Comparison of ENCODE assay signal across 16 cellular contexts in the genomic region with DNA sequence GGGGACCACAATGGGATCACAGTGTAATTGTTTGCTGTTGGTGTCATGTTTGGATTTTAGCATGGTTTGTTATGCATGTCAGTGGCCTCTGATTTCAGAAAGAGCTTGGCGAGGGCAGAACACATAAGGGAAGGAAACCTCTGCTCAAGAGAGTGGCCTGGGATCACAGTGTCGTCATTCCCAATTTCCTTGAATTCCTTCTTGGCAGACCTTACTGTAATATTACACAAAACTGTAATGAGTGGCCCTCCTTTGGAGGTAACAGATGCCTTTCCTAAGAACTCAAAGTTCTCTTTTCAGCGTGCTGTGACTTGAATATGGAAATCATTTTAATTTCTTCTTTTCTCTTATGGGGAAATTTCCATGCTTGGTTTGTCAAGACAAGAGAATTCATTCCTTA. TPM values are rescaled to one million over a fixed set of nuclear protein-coding genes. Genes with fewer than 3 reads are reported as not detected.
DNase-seq lines count a peak whose midpoint lies in the region; ATAC-seq and TF ChIP-seq lines count a peak whose summit lies in the region.
"Had no signal": no experiment of that assay in that cellular context is flagged by ENCODE, and none has a peak within 500 bp of the region (broad histone marks: within the 10 kb centered on the region; RNA-seq: fewer than 3 reads in every experiment).

No MANE protein-coding gene starts in this region.

- DNase-seq in Right ventricle myocardium superior: no peak
- DNase-seq in right atrium auricular region (ENCODE audit: low spot score): no peak
- no peak for DNase-seq in epithelial cell of prostate (ENCODE audit: low read depth, low spot score)
- no peak for DNase-seq in right cardiac atrium
- DNase-seq in putamen (ENCODE audit: low spot score): no peak
- no peak for DNase-seq in NOMO-1 treated with DMSO at 0.1 percent for 48 hours (lab: John Stamatoyannopoulos, UW; ENCODE audit: unreplicated experiment)
- DNase-seq: activated CD4-positive, CD25-positive, alpha-beta regulatory T cell treated with anti-CD3 and anti-CD28 coated beads, Interleukin-2, amount 50 U/mL, for 72 hours; EL; erythroblast; head of caudate nucleus; Kasumi-1; NCI-H1048; NCI-H2029 treated with DMSO at 0.1 percent for 48 hours; NCI-H510A had no signal

- H3K4me3 ChIP-seq in right atrium auricular region (no peak overlapping the region), right cardiac atrium (ENCODE audit: low read length) (no peak overlapping the region)

- no peak overlapping the region for H3K27ac ChIP-seq in right atrium auricular region
- peak overlapping the region; percentile 10 for H3K27ac ChIP-seq in epithelial cell of prostate
- no peak overlapping the region for H3K27ac ChIP-seq in right cardiac atrium (ENCODE audit: low read length)

- H3K9me3 ChIP-seq in right atrium auricular region: no peaks in the 10 kb centered on the region
- H3K9me3 ChIP-seq in right cardiac atrium (ENCODE audit: control insufficient read depth, low read length): no peaks in the 10 kb centered on the region

- intact Hi-C loops in Right ventricle myocardium superior (cut with DNase I): no loop called here
- intact Hi-C loops in right cardiac atrium (cut with DNase I): no loop called here

- H3K27me3 ChIP-seq in right atrium auricular region: no peaks in the 10 kb centered on the region
- no peaks in the 10 kb centered on the region for H3K27me3 ChIP-seq in right cardiac atrium (ENCODE audit: control insufficient read depth, insufficient read depth)

- peaks cover 0 to 5% of the 10 kb centered on the region in 2 donors for H3K4me1 ChIP-seq in right atrium auricular region
- peaks cover 3% of the 10 kb centered on the region for H3K4me1 ChIP-seq in right cardiac atrium (ENCODE audit: control insufficient read depth, insufficient read depth, low read length)

- 46% methylated on average over 3 of the region's 3 CpGs for WGBS in right cardiac atrium

- ATAC-seq in Right ventricle myocardium superior (ENCODE audit: poor library complexity): peak; percentile 72
- ATAC-seq in right cardiac atrium: peak; percentile 53 to 76
- ATAC-seq in GM18867 (IDR thresholded peaks at IDR 0.05; ENCODE audit: unreplicated experiment): no peak
- no peak for ATAC-seq in GM19035 (IDR thresholded peaks at IDR 0.05; ENCODE audit: unreplicated experiment)

- no peak for TF ChIP-seq CTCF in right atrium auricular region (IDR thresholded peaks at IDR 0.05)

- no peaks in the 10 kb centered on the region for H3K36me3 ChIP-seq in right atrium auricular region

RNA-seq across cellular contexts. Expression of a gene that starts 46.9 kb away (rescaled TPM):
- total RNA-seq in Right ventricle myocardium superior: 22.1 TPM
- total RNA-seq in right atrium auricular region: 10 to 100 TPM; 30.9 to 32.8 TPM
- total RNA-seq in right cardiac atrium: 10 to 100 TPM; 23.2 to 33.6 (median 30.0) TPM
- 12.2 TPM for polyA plus RNA-seq in right cardiac atrium

Comparison
In these comparisons a context has a peak if more than half of its experiments do, and no peak if none do; other contexts are left out.
1. ATAC-seq: peak in Right ventricle myocardium superior (single experiment) and right cardiac atrium (2 of 2); none in GM18867 (single experiment) and GM19035 (single experiment).